ENCODE assay signal across 20 cellular contexts in genomic region chr3:193812078-193812725, GRCh38.
A peak's percentile ranks its signal among the peaks of the same experiment; 100 is the strongest.
DNase-seq lines count a peak whose midpoint lies in the region; ATAC-seq and TF ChIP-seq lines count a peak whose summit lies in the region.
"Had no signal": no experiment of that assay in that cellular context is flagged by ENCODE, and none has a peak within 500 bp of the region (broad histone marks: within the 10 kb centered on the region; RNA-seq: fewer than 3 reads in every experiment).

No MANE protein-coding gene starts in this region.

- 0 out of 2 replicates have a peak overlapping the region, but pooled peaks have one; percentile 23 for H3K4me3 ChIP-seq in DOHH2 (ENCODE audit: low read length)
- H3K4me3 ChIP-seq in HUES6 (ENCODE audit: low read depth, low read length) = peak overlapping the region; percentile 10
- H3K4me3 ChIP-seq: A549, GM12878, SK-N-MC had no signal

- peak overlapping the region; percentile 31 for H3K9ac ChIP-seq in HUES6 (ENCODE audit: low read length)
- H3K9ac ChIP-seq: KMS-11 had no signal

- no peaks in the 10 kb centered on the region for H3K9me3 ChIP-seq in DOHH2 (ENCODE audit: control insufficient read depth, insufficient read depth, low read length)
- H3K9me3 ChIP-seq in HUES6 (ENCODE audit: control insufficient read depth, insufficient read depth, low read depth, low read length) = no peaks in the 10 kb centered on the region
- H3K9me3 ChIP-seq: A549 had no signal

- peaks cover 5% of the 10 kb centered on the region for H3K27me3 Mint-ChIP-seq in brain

- H3K4me1 Mint-ChIP-seq in brain = peaks cover 59% of the 10 kb centered on the region

- no peak for ATAC-seq in HG03280 (IDR thresholded peaks at IDR 0.05; ENCODE audit: unreplicated experiment)
- ATAC-seq: A549, GM12878 had no signal

- H3K4me3 Mint-ChIP-seq in brain = peak overlapping the region in 1 of 5 experiments; percentile 34
- H3K4me3 Mint-ChIP-seq: HFFc6 had no signal

- H3K27ac ChIP-seq in DOHH2 (ENCODE audit: low read depth, low read length) (no peak overlapping the region), HUES6 (ENCODE audit: low read depth, low read length) (peak overlapping the region; percentile 38)
- H3K27ac ChIP-seq: A549, C4-2B, KMS-11, SK-N-MC had no signal

- H4K20me1 ChIP-seq in DOHH2 (ENCODE audit: control insufficient read depth, insufficient read depth, low read depth, low read length) = no peaks in the 10 kb centered on the region

- no peaks in the 10 kb centered on the region for H3K9me2 ChIP-seq in DOHH2 (replicated peaks; ENCODE audit: control insufficient read depth, low read length)

- H3K4me1 ChIP-seq in DOHH2 (ENCODE audit: control insufficient read depth, low read length) (peaks cover 19% of the 10 kb centered on the region), HUES6 (ENCODE audit: control insufficient read depth, insufficient read depth, low read length) (peaks cover 79% of the 10 kb centered on the region)

- H3K36me3 ChIP-seq in DOHH2 (ENCODE audit: control insufficient read depth, low read length) = no peaks in the 10 kb centered on the region
- no peaks in the 10 kb centered on the region for H3K36me3 ChIP-seq in HUES6 (ENCODE audit: control insufficient read depth, insufficient read depth, low read length)

- H3F3A ChIP-seq in DOHH2 (ENCODE audit: control insufficient read depth, insufficient read depth) = no peaks in the 10 kb centered on the region

- H3K27ac Mint-ChIP-seq in brain = peak overlapping the region in 3 of 5 experiments; percentile 7 to 91 (median 35)
- H3K27ac Mint-ChIP-seq: HFFc6 had no signal

- DNase-seq in left kidney (ENCODE audit: low read depth, low spot score) (peak; percentile 48), activated gamma-delta T cell (lab: John Stamatoyannopoulos, UW) (no peak), NOMO-1 treated with dmso at 0.1 percent for 144 hours (lab: John Stamatoyannopoulos, UW; ENCODE audit: unreplicated experiment) (no peak), NCI-H748 (lab: John Stamatoyannopoulos, UW; ENCODE audit: unreplicated experiment) (no peak)
- DNase-seq: COR-L47, DMS53, HFFc6, MM.1S, NCI-H2081, NCI-H2227 treated with DMSO at 0.1 percent for 48 hours, NCI-H524 treated with DMSO at 0.1 percent for 48 hours had no signal

- no peaks in the 10 kb centered on the region for H3K36me3 Mint-ChIP-seq in brain

- peak overlapping the region; percentile 56; the same call in 1 of the 2 replicates for H3K4me2 ChIP-seq in DOHH2 (ENCODE audit: low read length)
- H3K4me2 ChIP-seq: A549, KMS-11 had no signal

- H3K27me3 ChIP-seq in DOHH2 (ENCODE audit: control insufficient read depth, low read length) (no peaks in the 10 kb centered on the region), HUES6 (ENCODE audit: control insufficient read depth, insufficient read depth, low read length) (peaks cover 17% of the 10 kb centered on the region)

- no peaks in the 10 kb centered on the region for H3K79me2 ChIP-seq in DOHH2 (ENCODE audit: control insufficient read depth, low read length)

- H3K9me3 Mint-ChIP-seq in brain = peaks cover 0 to 5% (median 0%) of the 10 kb centered on the region in 5 experiments
- H3K9me3 Mint-ChIP-seq: HFFc6 had no signal

- no peak for TF ChIP-seq CTCF in DOHH2 (IDR thresholded peaks at IDR 0.05; ENCODE audit: low read depth, low read length, poor library complexity, severe bottlenecking)
- TF ChIP-seq CTCF in brain (conservative IDR thresholded peaks at IDR 0.05) = no peak
